ENCODE assay signal across 20 cellular contexts in the genomic region with DNA sequence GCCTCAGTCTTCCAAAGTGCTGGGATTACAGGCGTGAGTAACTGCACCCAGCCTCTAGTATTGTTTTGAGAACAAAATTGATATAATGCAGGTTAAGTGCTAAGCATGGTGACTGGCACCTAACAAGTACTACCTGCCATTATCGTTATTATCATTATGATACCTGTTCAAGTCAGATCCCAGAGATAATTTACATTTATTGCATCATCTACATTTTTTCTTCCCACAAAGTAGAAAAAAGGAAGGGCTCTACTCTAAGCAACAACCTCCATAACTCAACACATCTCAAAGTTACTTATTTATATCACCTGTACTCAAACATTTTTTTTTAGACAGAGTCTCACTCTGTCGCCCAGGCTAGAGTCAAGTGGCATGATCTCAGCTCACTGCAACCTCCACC. TPM values are rescaled to one million over a fixed set of nuclear protein-coding genes. Genes with fewer than 3 reads are reported as not detected.
DNase-seq lines count a peak whose midpoint lies in the region; ATAC-seq, FAIRE-seq and TF ChIP-seq lines count a peak whose summit lies in the region.
"Had no signal": no experiment of that assay in that cellular context is flagged by ENCODE, and none has a peak within 500 bp of the region (broad histone marks: within the 10 kb centered on the region; RNA-seq: fewer than 3 reads in every experiment).

No MANE protein-coding gene starts in this region.

- BruUV-seq in HepG2 (replicated peaks; lab: Mats Ljungman, UMichigan): no TSS peak

- peak overlapping the region; percentile 75 for H3K4me3 Mint-ChIP-seq in T-helper 17 cell
- peak overlapping the region; percentile 33 for H3K4me3 Mint-ChIP-seq in central memory CD8-positive, alpha-beta T cell
- H3K4me3 Mint-ChIP-seq: CD4-positive, alpha-beta T cell; HFFc6 had no signal

- no peak for ATAC-seq in HepG2
- ATAC-seq in right lobe of liver: no peak
- ATAC-seq in T-helper 17 cell: no peak
- no peak for ATAC-seq in central memory CD8-positive, alpha-beta T cell (replicated peaks; ENCODE audit: extremely low read depth, poor library complexity, severe bottlenecking)
- ATAC-seq in HG02884 (IDR thresholded peaks at IDR 0.05; ENCODE audit: unreplicated experiment): no peak
- ATAC-seq: HCT116 had no signal

- TF ChIP-seq EP300 in HepG2 (IDR thresholded peaks at IDR 0.05; ENCODE audit: low read depth in 2 of 2, low read length in 2 of 2): no peak
- no peak for TF ChIP-seq EP300 in HepG2 (CRISPR knock-in tag; IDR thresholded peaks at IDR 0.05; ENCODE audit: borderline replicate concordance)

- H3K4me2 ChIP-seq in HepG2 (ENCODE audit: low read depth, low read length): no peak overlapping the region

- no peak for TF ChIP-seq RAD21 in HepG2 (CRISPR knock-in tag; IDR thresholded peaks at IDR 0.05)

- 15% methylated on average over 3 of the region's 3 CpGs for WGBS in HepG2 (ENCODE audit: low lambda C conversion rate)
- 75% methylated on average over 3 of the region's 3 CpGs for WGBS in right lobe of liver (ENCODE audit: insufficient coverage, low coverage, low lambda C conversion rate, missing lambda C conversion rate)

- H3K27me3 ChIP-seq in HepG2 (ENCODE audit: control insufficient read depth in 1 of 2, insufficient read depth in 2 of 2, low read length in 2 of 2): no peaks in the 10 kb centered on the region
- no peaks in the 10 kb centered on the region for H3K27me3 ChIP-seq in right lobe of liver
- H3K27me3 ChIP-seq: BE2C had no signal

- no peak overlapping the region for H3K4me3 ChIP-seq in HepG2 (replicated peaks in 1 of 3; ENCODE audit: insufficient read depth in 1 of 3, low read depth in 2 of 3, low read length in 3 of 3)
- no peak overlapping the region for H3K4me3 ChIP-seq in right lobe of liver

- no peaks in the 10 kb centered on the region for H3K9me3 Mint-ChIP-seq in central memory CD8-positive, alpha-beta T cell
- H3K9me3 Mint-ChIP-seq: CD4-positive, alpha-beta T cell; HFFc6 had no signal

- CTCF ChIA-PET in HepG2 (lab: Yijun Ruan, JAX; ENCODE audit: low intra/inter-chr PET ratio, low total read pairs): no interaction called here

- no peaks in the 10 kb centered on the region for H3K36me3 ChIP-seq in HepG2 (replicated peaks in 1 of 2; ENCODE audit: control insufficient read depth in 1 of 2, insufficient read depth in 2 of 2, low read length in 2 of 2)
- H3K36me3 ChIP-seq in right lobe of liver: no peaks in the 10 kb centered on the region
- H3K36me3 ChIP-seq: BE2C had no signal

- no peaks in the 10 kb centered on the region for H4K20me1 ChIP-seq in HepG2 (ENCODE audit: insufficient read depth, low read length)

- no peak overlapping the region for H3K27ac Mint-ChIP-seq in T-helper 17 cell
- peak overlapping the region; percentile 14 for H3K27ac Mint-ChIP-seq in central memory CD8-positive, alpha-beta T cell (ENCODE audit: low read depth)
- H3K27ac Mint-ChIP-seq: CD4-positive, alpha-beta T cell; HFFc6 had no signal

- H3K9ac ChIP-seq in HepG2 (ENCODE audit: insufficient read depth, low read depth, low read length): no peak overlapping the region

- TF ChIP-seq CTCF in HepG2 (CRISPR knock-in tag; IDR thresholded peaks at IDR 0.05) (no peak), right lobe of liver (IDR thresholded peaks at IDR 0.05) (no peak)

- H2AFZ ChIP-seq in HepG2 (ENCODE audit: low read length): no peak overlapping the region

- H3K36me3 Mint-ChIP-seq in T-helper 17 cell (ENCODE audit: low read depth): peaks cover 2% of the 10 kb centered on the region
- H3K36me3 Mint-ChIP-seq in central memory CD8-positive, alpha-beta T cell (ENCODE audit: insufficient read depth): no peaks in the 10 kb centered on the region

- H3K4me1 ChIP-seq in HepG2 (ENCODE audit: insufficient read depth, low read length): no peaks in the 10 kb centered on the region
- no peaks in the 10 kb centered on the region for H3K4me1 ChIP-seq in right lobe of liver
- H3K4me1 ChIP-seq: BE2C had no signal

- POLR2A ChIA-PET in HepG2 (lab: Yijun Ruan, JAX): no interaction called here

- TF ChIP-seq POLR2A in HepG2 (IDR thresholded peaks at IDR 0.05; ENCODE audit: insufficient read depth in 1 of 2, low read depth in 2 of 2, low read length in 2 of 2): no peak
- TF ChIP-seq POLR2A in right lobe of liver (IDR thresholded peaks at IDR 0.05): no peak

- H3K79me2 ChIP-seq in HepG2 (ENCODE audit: insufficient read depth, low read length): no peaks in the 10 kb centered on the region

- in situ Hi-C loops in HepG2 (cut with HindIII; ENCODE audit: extremely low pct_ligation_motif_present, low pct_unique_long_range_greater_than_20kb): no loop called here

- H3K9me3 ChIP-seq in HepG2 (ENCODE audit: low read length) (no peaks in the 10 kb centered on the region), right lobe of liver (no peaks in the 10 kb centered on the region), T-helper 17 cell (ENCODE audit: control insufficient read depth, low read length, poor library complexity, severe bottlenecking) (no peaks in the 10 kb centered on the region)
- H3K9me3 ChIP-seq: BE2C had no signal

- H3K4me1 Mint-ChIP-seq in T-helper 17 cell: peaks cover 6% of the 10 kb centered on the region
- peaks cover 5% of the 10 kb centered on the region for H3K4me1 Mint-ChIP-seq in central memory CD8-positive, alpha-beta T cell

- FAIRE-seq in HepG2 (lab: Jason Lieb, UNC): no peak
- FAIRE-seq: GM12892, HTR-8/SVneo had no signal

- H3K27me3 Mint-ChIP-seq in T-helper 17 cell: no peaks in the 10 kb centered on the region
- H3K27me3 Mint-ChIP-seq in central memory CD8-positive, alpha-beta T cell: peaks cover 7% of the 10 kb centered on the region

- DNase-seq in HepG2 (ENCODE audit: low spot score): no peak
- no peak for DNase-seq in right lobe of liver
- no peak for DNase-seq in T-helper 17 cell
- no peak for DNase-seq in central memory CD8-positive, alpha-beta T cell (ENCODE audit: low spot score in 2 of 2)
- no peak for DNase-seq in stimulated activated CD4-positive, alpha-beta T cell treated with anti-CD3 and anti-CD28 coated beads, Interleukin-15, amount 100 ng/mL, for 24 hours
- DNase-seq: ACHN; BE2C; CD4-positive, alpha-beta T cell; DMS153; DMS79; GDM1; GOT3; H7; HFFc6 had no signal

- no peak overlapping the region for H3K27ac ChIP-seq in HepG2 (ENCODE audit: extremely low read length, insufficient read depth, low read length)
- no peak overlapping the region for H3K27ac ChIP-seq in right lobe of liver
- H3K27ac ChIP-seq: C4-2B had no signal

- intact Hi-C loops in HepG2 (cut with micrococcal nuclease; ENCODE audit: unreplicated experiment): no loop called here
- intact Hi-C loops in right lobe of liver (cut with DNase I): no loop called here

RNA-seq across cellular contexts. Expression of gene DCDC1, which starts 42.1 kb away (rescaled TPM):
- total RNA-seq in HepG2 (2016; rRNA removed; fragmentation: Illumina TruSeq; extraction: Trizol): 0.24 and 0.27 TPM in 2 replicates
- total RNA-seq in HepG2 (2016; cell fraction: cytosol; rRNA removed; fragmentation: Illumina TruSeq; extraction: Trizol; ENCODE audit: low read depth): 0.10 TPM in 1 of 2 replicates, not detected in the other
- 0.24 and 0.43 TPM in 2 replicates for total RNA-seq in HepG2 (2016; cell fraction: insoluble cytoplasmic fraction; rRNA removed; fragmentation: Illumina TruSeq; extraction: Trizol)
- total RNA-seq in HepG2 (2016; cell fraction: membrane; rRNA removed; fragmentation: Illumina TruSeq; extraction: Trizol): 0.14 and 0.40 TPM in 2 replicates
- total RNA-seq in HepG2 (2016; cell fraction: nucleus; rRNA removed; fragmentation: Illumina TruSeq; extraction: Trizol): 0.66 and 0.96 TPM in 2 replicates
- 0.12 and 0.13 TPM in 2 replicates for polyA plus RNA-seq in HepG2 (2011; rRNA removed)
- 0.05 and 0.14 TPM in 2 replicates for polyA plus RNA-seq in HepG2 (2011; cell fraction: cytosol; rRNA removed)
- 0.23 and 0.26 TPM in 2 replicates for polyA plus RNA-seq in HepG2 (2011; cell fraction: nucleus; rRNA removed)
- 0.09 and 0.15 TPM in 2 replicates for polyA plus RNA-seq in HepG2 (2012)
- polyA plus RNA-seq in HepG2 (2016; cell fraction: cytosol; fragmentation: Illumina TruSeq; extraction: Trizol; ENCODE audit: low read depth): 0.03 TPM in 2 replicates
- polyA plus RNA-seq in HepG2 (2016; cell fraction: insoluble cytoplasmic fraction; fragmentation: Illumina TruSeq; extraction: Trizol; ENCODE audit: low read depth): 0.25 and 0.29 TPM in 2 replicates
- polyA plus RNA-seq in HepG2 (2016; cell fraction: membrane; fragmentation: Illumina TruSeq; extraction: Trizol; ENCODE audit: low read depth): 0.11 and 0.16 TPM in 2 replicates
- 0.31 and 0.62 TPM in 2 replicates for polyA plus RNA-seq in HepG2 (2016; cell fraction: nucleus; fragmentation: Illumina TruSeq; extraction: Trizol; ENCODE audit: insufficient read depth, low read depth)
- polyA minus RNA-seq in HepG2 (2011; rRNA and poly(A)+ RNA removed; ENCODE audit: low replicate concordance): 0.16 and 0.72 TPM in 2 replicates
- polyA minus RNA-seq in HepG2 (2011; cell fraction: cytosol; rRNA and poly(A)+ RNA removed): 0.10 TPM in 1 of 2 replicates, not detected in the other
- polyA minus RNA-seq in HepG2 (2011; cell fraction: nucleus; rRNA and poly(A)+ RNA removed): 0.99 and 1.8 TPM in 2 replicates
- total RNA-seq in right lobe of liver: 1 to 10 TPM; 1.9 to 4.8 (median 2.6) TPM
- total RNA-seq in T-helper 17 cell: under 1 TPM; 0.21 to 0.45 TPM
- total RNA-seq: A172, HFFc6 had no signal

RNA-seq across cellular contexts. Expression of gene DNAJC24, which starts 42.2 kb away (rescaled TPM):
- total RNA-seq in HepG2 (2016; rRNA removed; fragmentation: Illumina TruSeq; extraction: Trizol) (12.0 and 13.7 TPM in 2 replicates), right lobe of liver (10 to 100 TPM in 1 of 6 experiments, 1 to 10 TPM in 5; 3.9 to 12.4 (median 7.2) TPM), T-helper 17 cell (10 to 100 TPM; 10.3 to 14.8 TPM)
- 4.7 and 4.8 TPM in 2 replicates for total RNA-seq in HepG2 (2016; cell fraction: cytosol; rRNA removed; fragmentation: Illumina TruSeq; extraction: Trizol; ENCODE audit: low read depth)
- total RNA-seq in HepG2 (2016; cell fraction: insoluble cytoplasmic fraction; rRNA removed; fragmentation: Illumina TruSeq; extraction: Trizol): 10.3 and 12.2 TPM in 2 replicates
- total RNA-seq in HepG2 (2016; cell fraction: membrane; rRNA removed; fragmentation: Illumina TruSeq; extraction: Trizol): 7.9 and 10.1 TPM in 2 replicates
- 34.8 and 36.0 TPM in 2 replicates for total RNA-seq in HepG2 (2016; cell fraction: nucleus; rRNA removed; fragmentation: Illumina TruSeq; extraction: Trizol)
- 8.8 and 10.5 TPM in 2 replicates for polyA plus RNA-seq in HepG2 (2011; rRNA removed)
- polyA plus RNA-seq in HepG2 (2011; cell fraction: cytosol; rRNA removed): 2.3 and 3.7 TPM in 2 replicates
- 11.8 and 16.1 TPM in 2 replicates for polyA plus RNA-seq in HepG2 (2011; cell fraction: nucleus; rRNA removed)
- polyA plus RNA-seq in HepG2 (2012): 6.8 and 8.5 TPM in 2 replicates
- 4.0 and 7.4 TPM in 2 replicates for polyA plus RNA-seq in HepG2 (2016; cell fraction: cytosol; fragmentation: Illumina TruSeq; extraction: Trizol; ENCODE audit: low read depth)
- 8.9 and 12.3 TPM in 2 replicates for polyA plus RNA-seq in HepG2 (2016; cell fraction: insoluble cytoplasmic fraction; fragmentation: Illumina TruSeq; extraction: Trizol; ENCODE audit: low read depth)
- 6.2 and 6.5 TPM in 2 replicates for polyA plus RNA-seq in HepG2 (2016; cell fraction: membrane; fragmentation: Illumina TruSeq; extraction: Trizol; ENCODE audit: low read depth)
- polyA plus RNA-seq in HepG2 (2016; cell fraction: nucleus; fragmentation: Illumina TruSeq; extraction: Trizol; ENCODE audit: insufficient read depth, low read depth): 33.4 and 35.5 TPM in 2 replicates
- 2.5 and 24.5 TPM in 2 replicates for polyA minus RNA-seq in HepG2 (2011; rRNA and poly(A)+ RNA removed; ENCODE audit: low replicate concordance)
- 4.0 and 4.1 TPM in 2 replicates for polyA minus RNA-seq in HepG2 (2011; cell fraction: cytosol; rRNA and poly(A)+ RNA removed)
- 44.3 and 44.9 TPM in 2 replicates for polyA minus RNA-seq in HepG2 (2011; cell fraction: nucleus; rRNA and poly(A)+ RNA removed)
